ENCODE assay signal across 1 cellular context in the genomic region with DNA sequence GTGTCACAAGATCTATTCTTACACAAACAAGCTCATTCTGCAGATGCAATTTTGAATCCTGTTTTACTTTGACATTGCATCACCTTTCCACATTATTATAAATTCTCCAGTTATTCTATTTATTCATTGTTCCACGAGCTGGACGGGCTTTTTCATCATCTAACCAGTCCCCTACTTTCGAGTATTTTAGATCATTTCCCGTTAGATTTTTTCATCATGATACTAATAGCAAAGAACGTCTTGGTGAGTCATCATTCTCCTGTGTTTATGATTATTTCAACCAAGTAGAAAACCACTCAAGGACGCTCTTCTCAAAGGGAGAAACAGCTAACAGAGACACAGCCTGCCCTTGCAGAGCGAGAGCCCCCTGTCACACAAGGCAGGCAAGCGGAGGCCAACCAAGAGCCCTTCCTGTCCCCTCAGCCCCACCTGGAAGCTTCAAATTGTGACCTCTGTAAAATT.
TF ChIP-seq lines count a peak whose summit lies in the region.

No MANE protein-coding gene starts in this region.

TF ChIP-seq in endothelial cell of umbilical vein, 7 proteins besides CTCF, POLR2A, EP300 and RAD21:
- TF ChIP-seq POLR2AphosphoS5 (IDR thresholded peaks at IDR 0.05; ENCODE audit: insufficient read depth, low read depth, low read length) (no peak), JUN (IDR thresholded peaks at IDR 0.05; ENCODE audit: borderline replicate concordance, insufficient read depth, insufficient read length, low read depth) (peak; percentile 18)
